ENCODE assay signal across 15 cellular contexts in genomic region chr1:168467452-168467851, GRCh38.
DNase-seq lines count a peak whose midpoint lies in the region; ATAC-seq and TF ChIP-seq lines count a peak whose summit lies in the region.
"Had no signal": no experiment of that assay in that cellular context is flagged by ENCODE, and none has a peak within 500 bp of the region (broad histone marks: within the 10 kb centered on the region; RNA-seq: fewer than 3 reads in every experiment).

No MANE protein-coding gene starts in this region.

- H3K4me2 ChIP-seq in SK-N-SH, result peak overlapping the region; percentile 12; the same call in 1 of the 2 replicates

- TF ChIP-seq EP300 in SK-N-SH (IDR thresholded peaks at IDR 0.05; ENCODE audit: borderline replicate concordance in 1 of 2, low read depth in 1 of 2, low read length in 1 of 2), result no peak

- H3K9me3 ChIP-seq in SK-N-SH, result no peaks in the 10 kb centered on the region

- H3K9ac ChIP-seq in SK-N-SH, result no peak overlapping the region

- 83% methylated on average over 3 of the region's 3 CpGs for WGBS in SK-N-SH (ENCODE audit: low lambda C conversion rate)

- no peaks in the 10 kb centered on the region for H4K20me1 ChIP-seq in SK-N-SH (ENCODE audit: insufficient read depth)

- H2AFZ ChIP-seq in SK-N-SH (ENCODE audit: low read depth), result no peak overlapping the region

- ATAC-seq in SK-N-SH treated with all-trans-retinoic acid at 6 μM for 48 hours, result no peak
- ATAC-seq in HG02759 (IDR thresholded peaks at IDR 0.05; ENCODE audit: unreplicated experiment), result peak; percentile 41
- peak; percentile 24 for ATAC-seq in activated CD8-positive, alpha-beta T cell treated with anti-CD3 and anti-CD28 coated beads for 36 hours
- ATAC-seq in natural killer cell treated with Interleukin-12 subunit alpha and Interleukin-12 subunit beta and Interleukin-15 and Interleukin-18, amount 100 ng/mL, for 72 hours, result peak; percentile 52 to 60

- no peak for TF ChIP-seq CTCF in SK-N-SH (IDR thresholded peaks at IDR 0.05)
- TF ChIP-seq CTCF in activated CD8-positive, alpha-beta T cell treated with anti-CD3 and anti-CD28 coated beads for 36 hours (IDR thresholded peaks at IDR 0.05), result no peak

- H3K27me3 Mint-ChIP-seq in activated CD8-positive, alpha-beta T cell treated with anti-CD3 and anti-CD28 coated beads for 36 hours, result no peaks in the 10 kb centered on the region
- H3K27me3 Mint-ChIP-seq in natural killer cell treated with Interleukin-12 subunit alpha and Interleukin-12 subunit beta and Interleukin-15 and Interleukin-18, amount 100 ng/mL, for 72 hours, result no peaks in the 10 kb centered on the region

- peaks cover 11% of the 10 kb centered on the region for H3K9me3 Mint-ChIP-seq in activated CD8-positive, alpha-beta T cell treated with anti-CD3 and anti-CD28 coated beads for 36 hours
- H3K9me3 Mint-ChIP-seq in natural killer cell treated with Interleukin-12 subunit alpha and Interleukin-12 subunit beta and Interleukin-15 and Interleukin-18, amount 100 ng/mL, for 72 hours, result peaks cover 3% of the 10 kb centered on the region

- no peak for TF ChIP-seq RAD21 in SK-N-SH (IDR thresholded peaks at IDR 0.05; ENCODE audit: low read length)

- no peaks in the 10 kb centered on the region for H3K79me2 ChIP-seq in SK-N-SH (ENCODE audit: insufficient read depth)

- CTCF ChIA-PET in SK-N-SH (lab: Yijun Ruan, JAX), result interaction anchor here (0.8 to 2.9 kb wide), 2 partner anchors 28 to 125 kb away, joined by 3 to 10 read pairs; no protein-coding TSS in a partner anchor
- CTCF ChIA-PET in activated CD8-positive, alpha-beta T cell treated with anti-CD3 and anti-CD28 coated beads for 36 hours (lab: Charles Lee), result interaction anchor here (0.8 to 5.9 kb wide), 4 partner anchors 23 to 151 kb away, joined by 3 to 38 read pairs (median 8); no protein-coding TSS in a partner anchor

- peaks cover 46% of the 10 kb centered on the region for H3F3A ChIP-seq in SK-N-SH (replicated peaks; ENCODE audit: insufficient read depth)

- DNase-seq in SK-N-SH (no peak), HuH-7.5 (ENCODE audit: low spot score) (no peak), NCI-H2107 treated with DMSO at 0.1 percent for 48 hours (lab: John Stamatoyannopoulos, UW; ENCODE audit: unreplicated experiment) (no peak), posterior cingulate gyrus (no peak)
- peak; percentile 39 for DNase-seq in activated CD8-positive, alpha-beta T cell treated with anti-CD3 and anti-CD28 coated beads for 36 hours
- no peak for DNase-seq in natural killer cell treated with Interleukin-12 subunit alpha and Interleukin-12 subunit beta and Interleukin-15 and Interleukin-18, amount 100 ng/mL, for 72 hours (ENCODE audit: low spot score)
- DNase-seq: DMS79 treated with DMSO at 0.1 percent for 48 hours; islet precursor cell; NCI-H1930; NK-92 treated with Interleukin-12 subunit alpha and Interleukin-12 subunit beta, amount 100 ng/mL, for 24 hours; stimulated activated CD8-positive, alpha-beta memory T cell treated with anti-CD3 and anti-CD28 coated beads, Interleukin-4, amount 100 ng/mL, for 48 hours had no signal

- intact Hi-C loops in activated CD8-positive, alpha-beta T cell treated with anti-CD3 and anti-CD28 coated beads for 36 hours (cut with micrococcal nuclease), result loop anchor here (5.0 kb wide), 1 partner anchor 45 kb away; no protein-coding TSS in a partner anchor
- intact Hi-C loops in posterior cingulate gyrus (cut with DNase I), result no loop called here

- no peaks in the 10 kb centered on the region for H3K27me3 ChIP-seq in SK-N-SH (ENCODE audit: insufficient read depth)

- POLR2A ChIA-PET in SK-N-SH (lab: Yijun Ruan, JAX), result no interaction called here
- POLR2A ChIA-PET in activated CD8-positive, alpha-beta T cell treated with anti-CD3 and anti-CD28 coated beads for 36 hours (lab: Charles Lee), result interaction anchor here (1.6 to 2.4 kb wide), 2 partner anchors 36 to 40 kb away, joined by 3 to 5 read pairs; no protein-coding TSS in a partner anchor

- H3K36me3 Mint-ChIP-seq in activated CD8-positive, alpha-beta T cell treated with anti-CD3 and anti-CD28 coated beads for 36 hours (ENCODE audit: low read depth), result no peaks in the 10 kb centered on the region
- H3K36me3 Mint-ChIP-seq in natural killer cell treated with Interleukin-12 subunit alpha and Interleukin-12 subunit beta and Interleukin-15 and Interleukin-18, amount 100 ng/mL, for 72 hours, result peaks cover 5% of the 10 kb centered on the region

- no peak overlapping the region for H3K4me3 Mint-ChIP-seq in activated CD8-positive, alpha-beta T cell treated with anti-CD3 and anti-CD28 coated beads for 36 hours
- peak overlapping the region; percentile 72 for H3K4me3 Mint-ChIP-seq in natural killer cell treated with Interleukin-12 subunit alpha and Interleukin-12 subunit beta and Interleukin-15 and Interleukin-18, amount 100 ng/mL, for 72 hours
- H3K4me3 Mint-ChIP-seq: IgD-negative memory B cell had no signal

- no peak overlapping the region for H3K4me3 ChIP-seq in SK-N-SH (ENCODE audit: low read depth in 2 of 2, low read length in 1 of 2)
- H3K4me3 ChIP-seq: skin epidermis had no signal

- peak overlapping the region; percentile 91 for H3K27ac Mint-ChIP-seq in activated CD8-positive, alpha-beta T cell treated with anti-CD3 and anti-CD28 coated beads for 36 hours
- H3K27ac Mint-ChIP-seq in natural killer cell treated with Interleukin-12 subunit alpha and Interleukin-12 subunit beta and Interleukin-15 and Interleukin-18, amount 100 ng/mL, for 72 hours, result peak overlapping the region; percentile 82 to 93

- H3K4me1 ChIP-seq in SK-N-SH (ENCODE audit: control insufficient read depth in 1 of 2, insufficient read depth in 2 of 2, low read depth in 1 of 2, low read length in 1 of 2), result peaks cover 43% of the 10 kb centered on the region in 2 experiments

- H3K36me3 ChIP-seq in SK-N-SH (replicated peaks in 1 of 2; ENCODE audit: control insufficient read depth in 1 of 2, insufficient read depth in 2 of 2, low read length in 1 of 2), result no peaks in the 10 kb centered on the region

- H3K27ac ChIP-seq in SK-N-SH (ENCODE audit: low read depth in 2 of 2, low read length in 1 of 2), result peak overlapping the region; percentile 95 to 99

- H3K4me1 Mint-ChIP-seq in activated CD8-positive, alpha-beta T cell treated with anti-CD3 and anti-CD28 coated beads for 36 hours (ENCODE audit: low read depth), result peaks cover 58% of the 10 kb centered on the region
- H3K4me1 Mint-ChIP-seq in natural killer cell treated with Interleukin-12 subunit alpha and Interleukin-12 subunit beta and Interleukin-15 and Interleukin-18, amount 100 ng/mL, for 72 hours (ENCODE audit: low read depth in 2 of 2), result peaks cover 63 to 68% of the 10 kb centered on the region in 2 donors

- no peaks in the 10 kb centered on the region for H3K9me2 ChIP-seq in SK-N-SH

TF ChIP-seq in SK-N-SH, 30 proteins besides CTCF, POLR2A, EP300 and RAD21 (continues in another document):
- TF ChIP-seq POLR2AphosphoS5 (IDR thresholded peaks at IDR 0.05; ENCODE audit: low read depth, low read length) (no peak), JUND (IDR thresholded peaks at IDR 0.05) (no peak), FOXM1 (IDR thresholded peaks at IDR 0.05; ENCODE audit: low read depth) (no peak), CHD2 (IDR thresholded peaks at IDR 0.05; ENCODE audit: low read length, partially characterized antibody) (no peak), GABPA (IDR thresholded peaks at IDR 0.05; ENCODE audit: low read depth) (no peak), EZH2phosphoT487 (IDR thresholded peaks at IDR 0.05; ENCODE audit: borderline replicate concordance, low read depth) (no peak), IRF3 (IDR thresholded peaks at IDR 0.05; ENCODE audit: low read depth, low read length) (no peak), MEF2A (IDR thresholded peaks at IDR 0.05; ENCODE audit: borderline replicate concordance, low read depth) (no peak), YY1 (IDR thresholded peaks at IDR 0.05; ENCODE audit: low read depth) (no peak), FOXJ3 (CRISPR knock-in tag; IDR thresholded peaks at IDR 0.05) (no peak), SIN3A (IDR thresholded peaks at IDR 0.05; ENCODE audit: borderline replicate concordance, low read depth, low read length) (no peak), RFX5 (IDR thresholded peaks at IDR 0.05; ENCODE audit: low read length) (no peak)

TF ChIP-seq in SK-N-SH treated with all-trans-retinoic acid at 6 μM for 48 hours, 23 proteins besides CTCF, POLR2A, EP300 and RAD21 (continues in another document):
- TF ChIP-seq ISL1 (CRISPR knock-in tag; IDR thresholded peaks at IDR 0.05), result no peak
- no peak for TF ChIP-seq TCF4 (CRISPR knock-in tag; IDR thresholded peaks at IDR 0.05; ENCODE audit: borderline replicate concordance)
- no peak for TF ChIP-seq GLIS3 (CRISPR knock-in tag; IDR thresholded peaks at IDR 0.05)
- no peak for TF ChIP-seq OSR1 (CRISPR knock-in tag; IDR thresholded peaks at IDR 0.05)
- TF ChIP-seq CSDC2 (CRISPR knock-in tag; IDR thresholded peaks at IDR 0.05), result no peak
- TF ChIP-seq TOX (CRISPR knock-in tag; IDR thresholded peaks at IDR 0.05; ENCODE audit: borderline replicate concordance), result no peak
- TF ChIP-seq PATZ1 (CRISPR knock-in tag; IDR thresholded peaks at IDR 0.05; ENCODE audit: borderline replicate concordance), result no peak
